In the genomic region with DNA sequence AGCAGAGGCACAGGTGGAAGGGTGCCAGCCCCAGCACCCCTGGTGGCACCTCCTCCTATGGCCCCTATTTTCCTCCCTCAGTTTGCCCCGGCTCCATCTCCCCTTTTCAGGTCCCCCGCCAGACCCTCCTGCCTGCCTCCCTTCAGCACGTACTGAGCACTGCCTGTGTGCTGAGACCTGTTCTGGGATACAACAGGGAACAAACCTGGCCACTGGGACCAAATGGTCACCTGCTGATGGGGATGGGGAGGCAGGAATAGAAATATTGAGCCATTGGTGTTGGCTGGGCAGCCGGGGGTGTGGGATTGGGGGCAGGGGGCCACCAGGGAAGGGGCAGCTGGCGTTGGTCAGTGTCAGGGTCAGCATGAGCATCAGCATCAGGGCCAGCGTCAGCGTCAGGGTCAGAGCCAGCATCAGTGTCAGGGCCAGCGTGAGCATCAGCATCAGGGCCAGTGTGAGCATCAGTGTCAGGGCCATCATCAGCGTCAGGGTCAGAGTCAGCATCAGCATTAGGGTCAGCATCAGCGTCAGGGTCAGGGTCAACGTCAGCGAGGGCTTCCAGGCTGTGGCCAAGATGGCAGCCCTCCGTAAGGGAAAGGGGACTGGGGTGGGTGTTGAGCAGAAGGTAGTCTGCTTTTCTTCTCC, we compare ENCODE assay signal across 21 cellular contexts.
"Had no signal": no experiment of that assay in that cellular context is flagged by ENCODE, and none has a peak within 500 bp of the region (broad histone marks: within the 10 kb centered on the region; RNA-seq: fewer than 3 reads in every experiment).

No MANE protein-coding gene starts in this region.

- H3K27ac ChIP-seq: colonic mucosa, dorsolateral prefrontal cortex, spleen, transverse colon had no signal

- H3K9me3 ChIP-seq: colonic mucosa, spleen, transverse colon had no signal

- H3K27me3 ChIP-seq: colonic mucosa, dorsolateral prefrontal cortex, spleen, transverse colon had no signal

- H3K4me3 ChIP-seq: colonic mucosa, dorsolateral prefrontal cortex, spleen, transverse colon had no signal

- H3K36me3 ChIP-seq: colonic mucosa, transverse colon had no signal

- FAIRE-seq: kidney had no signal

- H3K4me1 ChIP-seq: colonic mucosa, transverse colon had no signal

- ATAC-seq: activated T-cell treated with anti-CD3 and anti-CD28 coated beads, Interleukin-2, amount 50 U/mL, for 4 hours; activated T-helper 17 cell treated with anti-CD3 and anti-CD28 coated beads, Interleukin-2, amount 50 U/mL, for 72 hours; esophagus mucosa; left colon; naive thymus-derived CD8-positive, alpha-beta T cell; right cardiac atrium had no signal

- DNase-seq: activated CD4-positive, alpha-beta memory T cell treated with anti-CD3 and anti-CD28 coated beads for 36 hours; activated CD4-positive, alpha-beta T cell treated with anti-CD3 and anti-CD28 coated beads, Interleukin-2, amount 10 ng/mL, durations not matched to agents 24 days and 14 days; activated CD4-positive, CD25-positive, alpha-beta regulatory T cell treated with anti-CD3 and anti-CD28 coated beads, Interleukin-2, amount 50 U/mL, for 72 hours; activated gamma-delta T cell treated with Interleukin-2 at 50 U/mL for 16 hours; activated T-cell treated with anti-CD3 and anti-CD28 coated beads, Interleukin-2, amount 50 U/mL, for 4 hours; anterior cingulate cortex; cerebellar nuclear complex; colonic mucosa; dorsolateral prefrontal cortex; foreskin fibroblast; hippocampal formation; left colon; naive thymus-derived CD8-positive, alpha-beta T cell; right cardiac atrium; spleen; stimulated activated naive CD4-positive, alpha-beta T cell treated with Interleukin-2 at 50 U/mL for 16 hours; T-helper 2 cell; transverse colon had no signal
